ENCODE assay signal across 8 cellular contexts in genomic region chr19:16367269-16367683, GRCh38. TPM values are rescaled to one million over a fixed set of nuclear protein-coding genes. Genes with fewer than 3 reads are reported as not detected.
A peak's percentile ranks its signal among the peaks of the same experiment; 100 is the strongest.
DNase-seq lines count a peak whose midpoint lies in the region; ATAC-seq and TF ChIP-seq lines count a peak whose summit lies in the region.

No MANE protein-coding gene starts in this region.

- intact Hi-C loops in MCF 10A (cut with micrococcal nuclease): no loop called here

- H3K4me1 Mint-ChIP-seq in activated T-cell treated with anti-CD3 and anti-CD28 coated beads, Interleukin-2, amount 50 U/mL, for 72 hours (ENCODE audit: low read depth): peaks cover 1% of the 10 kb centered on the region
- peaks cover 6% of the 10 kb centered on the region for H3K4me1 Mint-ChIP-seq in MCF 10A (ENCODE audit: insufficient read depth, unreplicated experiment)

- peak; percentile 45 for ATAC-seq in HG03378 (IDR thresholded peaks at IDR 0.05; ENCODE audit: unreplicated experiment)
- ATAC-seq in activated T-cell treated with anti-CD3 and anti-CD28 coated beads, Interleukin-2, amount 50 U/mL, for 72 hours (replicated peaks in 1 of 2): peak; percentile 33 to 47

- BruUV-seq in MCF 10A (replicated peaks; lab: Mats Ljungman, UMichigan): no TSS peak

- H3K27me3 Mint-ChIP-seq in activated T-cell treated with anti-CD3 and anti-CD28 coated beads, Interleukin-2, amount 50 U/mL, for 72 hours (ENCODE audit: low read depth): peaks cover 32% of the 10 kb centered on the region
- no peaks in the 10 kb centered on the region for H3K27me3 Mint-ChIP-seq in MCF 10A (ENCODE audit: insufficient read depth, unreplicated experiment)

- no peak for TF ChIP-seq CTCF in MCF 10A (IDR thresholded peaks at IDR 0.05; ENCODE audit: unreplicated experiment)

- DNase-seq in GM19240 (ENCODE audit: insufficient read length, low spot score) (peak; percentile 33), MCF 10A (ENCODE audit: unreplicated experiment) (no peak), NCI-H1930 (lab: John Stamatoyannopoulos, UW) (no peak), NCI-H1694 (lab: John Stamatoyannopoulos, UW) (no peak), NCI-H774 (lab: John Stamatoyannopoulos, UW) (no peak)
- DNase-seq in activated T-cell treated with anti-CD3 and anti-CD28 coated beads, Interleukin-2, amount 50 U/mL, for 72 hours: peak; percentile 73 to 75
- DNase-seq in stimulated activated CD8-positive, alpha-beta memory T cell treated with anti-CD3 and anti-CD28 coated beads, Interleukin-4, amount 100 ng/mL, for 48 hours: peak; percentile 66

- no peak overlapping the region for H3K27ac Mint-ChIP-seq in activated T-cell treated with anti-CD3 and anti-CD28 coated beads, Interleukin-2, amount 50 U/mL, for 72 hours
- H3K27ac Mint-ChIP-seq in MCF 10A (ENCODE audit: low read depth, unreplicated experiment): no peak overlapping the region

- no peaks in the 10 kb centered on the region for H3K36me3 Mint-ChIP-seq in activated T-cell treated with anti-CD3 and anti-CD28 coated beads, Interleukin-2, amount 50 U/mL, for 72 hours (ENCODE audit: insufficient read depth in 2 of 2)
- H3K36me3 Mint-ChIP-seq in MCF 10A (ENCODE audit: insufficient read depth, unreplicated experiment): peaks cover 21% of the 10 kb centered on the region

- H3K4me3 Mint-ChIP-seq in activated T-cell treated with anti-CD3 and anti-CD28 coated beads, Interleukin-2, amount 50 U/mL, for 72 hours: peak overlapping the region; percentile 67 to 76
- H3K4me3 Mint-ChIP-seq in MCF 10A (ENCODE audit: unreplicated experiment): no peak overlapping the region

- CTCF ChIA-PET in MCF 10A (lab: Yijun Ruan, JAX): interaction anchor here (1.0 kb wide), 1 partner anchor 120 kb away, joined by 3 read pairs; no protein-coding TSS in a partner anchor

- POLR2A ChIA-PET in MCF 10A (lab: Yijun Ruan, JAX): no interaction called here

- no peaks in the 10 kb centered on the region for H3K9me3 Mint-ChIP-seq in activated T-cell treated with anti-CD3 and anti-CD28 coated beads, Interleukin-2, amount 50 U/mL, for 72 hours
- H3K9me3 Mint-ChIP-seq in MCF 10A (ENCODE audit: unreplicated experiment): no peaks in the 10 kb centered on the region

RNA-seq across cellular contexts. Expression of gene KLF2, which starts 42.6 kb away (rescaled TPM):
- under 1 TPM; 0.36 to 0.76 TPM for total RNA-seq in activated T-cell treated with anti-CD3 and anti-CD28 coated beads, Interleukin-2, amount 50 U/mL, for 72 hours
- total RNA-seq in MCF 10A (2022): 3.3 and 3.8 TPM in 2 replicates

Comparison
In these comparisons a context has a peak if more than half of its experiments do, and no peak if none do; other contexts are left out.
1. DNase-seq: peak in GM19240 (single experiment), activated T-cell treated with anti-CD3 and anti-CD28 coated beads, Interleukin-2, amount 50 U/mL, for 72 hours (2 of 2) and stimulated activated CD8-positive, alpha-beta memory T cell treated with anti-CD3 and anti-CD28 coated beads, Interleukin-4, amount 100 ng/mL, for 48 hours (single experiment); none in MCF 10A (single experiment), NCI-H1930 (0 of 2), NCI-H1694 (single experiment) and NCI-H774 (single experiment).